Comparison of ENCODE assay signal across 22 cellular contexts in the genomic region with DNA sequence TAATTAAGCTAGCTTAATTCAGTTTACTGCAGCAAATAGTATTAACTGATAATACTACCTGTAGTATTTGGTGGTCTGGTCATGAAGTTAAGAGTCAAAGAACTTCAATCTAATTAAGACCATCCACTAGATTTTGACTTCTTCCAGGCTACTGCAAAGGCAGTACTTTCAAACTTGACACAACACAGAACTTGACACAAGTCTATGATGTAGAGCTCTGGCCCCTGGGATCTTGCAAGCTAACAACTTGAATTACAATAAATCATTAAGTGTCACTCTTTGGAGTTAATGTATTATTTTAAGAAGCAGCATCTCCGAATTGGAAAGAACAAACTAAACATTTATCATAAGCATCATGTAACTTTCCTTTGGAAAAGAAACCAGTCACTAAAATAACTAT. TPM values are rescaled to one million over a fixed set of nuclear protein-coding genes. Genes with fewer than 3 reads are reported as not detected.
DNase-seq lines count a peak whose midpoint lies in the region; ATAC-seq and TF ChIP-seq lines count a peak whose summit lies in the region.
"Had no signal": no experiment of that assay in that cellular context is flagged by ENCODE, and none has a peak within 500 bp of the region (broad histone marks: within the 10 kb centered on the region; RNA-seq: fewer than 3 reads in every experiment).

No MANE protein-coding gene starts in this region.

- intact Hi-C loops in activated CD8-positive, alpha-beta T cell treated with anti-CD3 and anti-CD28 coated beads for 36 hours (cut with micrococcal nuclease): no loop called here

- no peaks in the 10 kb centered on the region for H3K27me3 ChIP-seq in BE2C
- H3K27me3 ChIP-seq: BLaER1 had no signal

- peaks cover 31% of the 10 kb centered on the region for H3K36me3 ChIP-seq in BE2C

- H3K4me3 ChIP-seq in BE2C (ENCODE audit: low read depth, low read length): no peak overlapping the region
- H3K4me3 ChIP-seq: BLaER1, GM12878 had no signal

- peaks cover 16% of the 10 kb centered on the region for H3K36me3 Mint-ChIP-seq in memory B cell
- peaks cover 23% of the 10 kb centered on the region for H3K36me3 Mint-ChIP-seq in progenitor cell of endocrine pancreas (ENCODE audit: insufficient read depth)
- H3K36me3 Mint-ChIP-seq in activated CD8-positive, alpha-beta T cell treated with anti-CD3 and anti-CD28 coated beads for 36 hours (ENCODE audit: low read depth): peaks cover 32% of the 10 kb centered on the region

- POLR2A ChIA-PET in HEK293T (lab: Yijun Ruan, JAX): no interaction called here
- POLR2A ChIA-PET in activated CD8-positive, alpha-beta T cell treated with anti-CD3 and anti-CD28 coated beads for 36 hours (lab: Charles Lee): interaction anchor here (1.2 kb wide), 1 partner anchor 357 kb away, joined by 3 read pairs; no protein-coding TSS in a partner anchor

- H3K4me1 Mint-ChIP-seq in memory B cell: peaks cover 1% of the 10 kb centered on the region
- H3K4me1 Mint-ChIP-seq in progenitor cell of endocrine pancreas (ENCODE audit: low read depth): peaks cover 5% of the 10 kb centered on the region
- H3K4me1 Mint-ChIP-seq in activated CD8-positive, alpha-beta T cell treated with anti-CD3 and anti-CD28 coated beads for 36 hours (ENCODE audit: low read depth): no peaks in the 10 kb centered on the region
- H3K4me1 Mint-ChIP-seq: CD14-positive monocyte, H9 had no signal

- H3K27me3 Mint-ChIP-seq in memory B cell: no peaks in the 10 kb centered on the region
- H3K27me3 Mint-ChIP-seq in progenitor cell of endocrine pancreas: no peaks in the 10 kb centered on the region
- H3K27me3 Mint-ChIP-seq in activated CD8-positive, alpha-beta T cell treated with anti-CD3 and anti-CD28 coated beads for 36 hours: no peaks in the 10 kb centered on the region

- H3K9me3 Mint-ChIP-seq in memory B cell: no peaks in the 10 kb centered on the region
- no peaks in the 10 kb centered on the region for H3K9me3 Mint-ChIP-seq in progenitor cell of endocrine pancreas (ENCODE audit: low read depth)
- no peaks in the 10 kb centered on the region for H3K9me3 Mint-ChIP-seq in activated CD8-positive, alpha-beta T cell treated with anti-CD3 and anti-CD28 coated beads for 36 hours
- H3K9me3 Mint-ChIP-seq: CD14-positive monocyte; CD8-positive, alpha-beta T cell; H9 had no signal

- DNase-seq in BE2C (peak; percentile 46), HEK293T (ENCODE audit: extremely low spot score) (no peak), memory B cell (ENCODE audit: low spot score in 2 of 2) (no peak), CD1c-positive myeloid dendritic cell (ENCODE audit: extremely low spot score) (no peak), HPDE6-E6E7 (ENCODE audit: extremely low spot score) (no peak), progenitor cell of endocrine pancreas (ENCODE audit: low spot score, unreplicated experiment) (no peak)
- no peak for DNase-seq in activated CD8-positive, alpha-beta T cell treated with anti-CD3 and anti-CD28 coated beads for 36 hours
- DNase-seq: ACHN; CD8-positive, alpha-beta T cell; COR-L47; DMS 273 treated with DMSO at 0.1 percent for 48 hours; DMS53; DND-41; EL; GOT3; H9; IMR-90; KBM-7 had no signal

- CTCF ChIA-PET in HEK293T (lab: Yijun Ruan, JAX): interaction anchor here (0.7 to 1.0 kb wide), 2 partner anchors 305 to 366 kb away, joined by 3 to 5 read pairs; no protein-coding TSS in a partner anchor
- CTCF ChIA-PET in activated CD8-positive, alpha-beta T cell treated with anti-CD3 and anti-CD28 coated beads for 36 hours (lab: Charles Lee): interaction anchor here (0.7 to 1.1 kb wide), 2 partner anchors 147 to 305 kb away, joined by 3 read pairs; no protein-coding TSS in a partner anchor

- ATAC-seq in memory B cell (ENCODE audit: low read depth): no peak
- no peak for ATAC-seq in activated CD8-positive, alpha-beta T cell treated with anti-CD3 and anti-CD28 coated beads for 36 hours
- ATAC-seq: CD8-positive, alpha-beta T cell; GM12878 had no signal

- H3K4me1 ChIP-seq in BE2C: peaks cover 3% of the 10 kb centered on the region
- H3K4me1 ChIP-seq: BLaER1 had no signal

- H3K27ac ChIP-seq in VCaP: 0 out of 2 replicates have a peak overlapping the region, but pooled peaks have one; percentile 52
- H3K27ac ChIP-seq: BLaER1 had no signal

- H3K27ac Mint-ChIP-seq in memory B cell (peak overlapping the region; percentile 53), progenitor cell of endocrine pancreas (no peak overlapping the region)
- H3K27ac Mint-ChIP-seq in activated CD8-positive, alpha-beta T cell treated with anti-CD3 and anti-CD28 coated beads for 36 hours: no peak overlapping the region
- H3K27ac Mint-ChIP-seq: CD8-positive, alpha-beta T cell had no signal

- no peaks in the 10 kb centered on the region for H3K9me3 ChIP-seq in BE2C
- H3K9me3 ChIP-seq: BLaER1 had no signal

- TF ChIP-seq CTCF in BE2C (IDR thresholded peaks at IDR 0.05; ENCODE audit: low read depth, low read length) (no peak), VCaP (conservative IDR thresholded peaks at IDR 0.05) (no peak), progenitor cell of endocrine pancreas (IDR thresholded peaks at IDR 0.05; ENCODE audit: unreplicated experiment) (no peak)
- TF ChIP-seq CTCF in activated CD8-positive, alpha-beta T cell treated with anti-CD3 and anti-CD28 coated beads for 36 hours (IDR thresholded peaks at IDR 0.05): no peak

- H3K4me3 Mint-ChIP-seq in memory B cell: no peak overlapping the region
- H3K4me3 Mint-ChIP-seq in progenitor cell of endocrine pancreas (ENCODE audit: low read depth): no peak overlapping the region
- no peak overlapping the region for H3K4me3 Mint-ChIP-seq in activated CD8-positive, alpha-beta T cell treated with anti-CD3 and anti-CD28 coated beads for 36 hours
- H3K4me3 Mint-ChIP-seq: CD14-positive monocyte; CD8-positive, alpha-beta T cell; H9 had no signal

TF ChIP-seq in HEK293T, 16 proteins besides CTCF, POLR2A, EP300 and RAD21:
- TF ChIP-seq, protein P1, sequence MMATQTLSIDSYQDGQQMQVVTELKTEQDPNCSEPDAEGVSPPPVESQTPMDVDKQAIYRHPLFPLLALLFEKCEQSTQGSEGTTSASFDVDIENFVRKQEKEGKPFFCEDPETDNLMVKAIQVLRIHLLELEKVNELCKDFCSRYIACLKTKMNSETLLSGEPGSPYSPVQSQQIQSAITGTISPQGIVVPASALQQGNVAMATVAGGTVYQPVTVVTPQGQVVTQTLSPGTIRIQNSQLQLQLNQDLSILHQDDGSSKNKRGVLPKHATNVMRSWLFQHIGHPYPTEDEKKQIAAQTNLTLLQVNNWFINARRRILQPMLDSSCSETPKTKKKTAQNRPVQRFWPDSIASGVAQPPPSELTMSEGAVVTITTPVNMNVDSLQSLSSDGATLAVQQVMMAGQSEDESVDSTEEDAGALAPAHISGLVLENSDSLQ (IDR thresholded peaks at IDR 0.05): peak; percentile 58
- TF ChIP-seq SP1 (IDR thresholded peaks at IDR 0.05): no peak

RNA-seq across cellular contexts. Expression of a gene that starts 40.9 kb away (rescaled TPM):
- 54.9 TPM for polyA plus RNA-seq in BE2C (2012; ENCODE audit: insufficient read depth, insufficient read length, low read depth)
- total RNA-seq in progenitor cell of endocrine pancreas: 47.4 and 47.6 TPM in 2 replicates
- 10 to 100 TPM; 54.1 to 57.0 TPM for total RNA-seq in activated CD8-positive, alpha-beta T cell treated with anti-CD3 and anti-CD28 coated beads for 36 hours

RNA-seq across cellular contexts. Expression of a gene that starts 56.9 kb away (rescaled TPM):
- 12.2 TPM for polyA plus RNA-seq in BE2C (2012; ENCODE audit: insufficient read depth, insufficient read length, low read depth)
- 36.0 and 42.2 TPM in 2 replicates for total RNA-seq in progenitor cell of endocrine pancreas
- total RNA-seq in activated CD8-positive, alpha-beta T cell treated with anti-CD3 and anti-CD28 coated beads for 36 hours: 10 to 100 TPM; 15.0 to 17.0 TPM
